Comparison of ENCODE assay signal across 1 cellular context in genomic region chr17:8226536-8227237, GRCh38.
TF ChIP-seq lines count a peak whose summit lies in the region.

No MANE protein-coding gene starts in this region.

TF ChIP-seq in H1, 55 proteins besides CTCF, POLR2A, EP300 and RAD21:
- TF ChIP-seq BRCA1 (IDR thresholded peaks at IDR 0.05; ENCODE audit: low read depth, low read length) (0 out of 2 replicates have a peak, but pooled peaks have one; percentile 3), ASH2L (IDR thresholded peaks at IDR 0.05; ENCODE audit: low read length) (peak; percentile 98), SP1 (IDR thresholded peaks at IDR 0.05; ENCODE audit: low read depth, low read length) (no peak), E2F6 (IDR thresholded peaks at IDR 0.05) (no peak), JUND (IDR thresholded peaks at IDR 0.05; ENCODE audit: low read length) (no peak), SP4 (IDR thresholded peaks at IDR 0.05; ENCODE audit: low read length) (peak; percentile 69; the same call in 1 of the 2 replicates), SRF (IDR thresholded peaks at IDR 0.05; ENCODE audit: low read depth, low read length) (no peak), CREB1 (IDR thresholded peaks at IDR 0.05) (0 out of 2 replicates have a peak, but pooled peaks have one; percentile 25), POU5F1 (IDR thresholded peaks at IDR 0.05; ENCODE audit: low read depth, low read length) (peak; percentile 68; the same call in 1 of the 2 replicates), TEAD4 (IDR thresholded peaks at IDR 0.05; ENCODE audit: low read depth, low read length) (0 out of 2 replicates have a peak, but pooled peaks have one; percentile 15), POLR2AphosphoS5 (IDR thresholded peaks at IDR 0.05; ENCODE audit: low read depth, low read length) (peak; percentile 70), BACH1 (IDR thresholded peaks at IDR 0.05; ENCODE audit: low read length) (0 out of 2 replicates have a peak, but pooled peaks have one; percentile 11), ATF3 (IDR thresholded peaks at IDR 0.05; ENCODE audit: insufficient read depth, low read depth, low read length) (no peak), SIRT6 (IDR thresholded peaks at IDR 0.05; ENCODE audit: low read length) (no peak), ZNF274 (IDR thresholded peaks at IDR 0.05; ENCODE audit: borderline replicate concordance, extremely low read depth, low read length) (no peak), SIN3A (conservative IDR thresholded peaks at IDR 0.05 in 1 of 2, IDR thresholded peaks at IDR 0.05 in 1 of 2; ENCODE audit: low read depth in 1 of 2, low read length in 2 of 2) (no peak; a peak in 1 of 4 replicates), BCL11A (IDR thresholded peaks at IDR 0.05; ENCODE audit: low read depth in 2 of 2, low read length in 2 of 2) (no peak), CEBPB (IDR thresholded peaks at IDR 0.05; ENCODE audit: low read depth, low read length) (no peak), SIX5 (IDR thresholded peaks at IDR 0.05; ENCODE audit: low read depth, low read length) (no peak), HDAC6 (IDR thresholded peaks at IDR 0.05; ENCODE audit: low read depth, low read length) (no peak), MAFK (IDR thresholded peaks at IDR 0.05; ENCODE audit: low read depth, low read length) (peak; percentile 53; the same call in 1 of the 2 replicates), CHD7 (IDR thresholded peaks at IDR 0.05; ENCODE audit: insufficient replicate concordance, low read length) (no peak), ATF2 (IDR thresholded peaks at IDR 0.05; ENCODE audit: low read length) (peak; percentile 63; the same call in 1 of the 2 replicates), NRF1 (IDR thresholded peaks at IDR 0.05; ENCODE audit: low read depth, low read length) (peak; percentile 35; the same call in 1 of the 2 replicates), NANOG (IDR thresholded peaks at IDR 0.05; ENCODE audit: insufficient read depth, low read depth, low read length, poor library complexity, severe bottlenecking) (no peak), YY1 (IDR thresholded peaks at IDR 0.05; ENCODE audit: low read depth, low read length) (0 out of 2 replicates have a peak, but pooled peaks have one; percentile 15), SUZ12 (IDR thresholded peaks at IDR 0.05; ENCODE audit: low read length) (no peak), RBBP5 (IDR thresholded peaks at IDR 0.05; ENCODE audit: borderline replicate concordance, low read depth, low read length) (peak; percentile 95), TBP (IDR thresholded peaks at IDR 0.05; ENCODE audit: low read depth, low read length) (peak; percentile 97), JUN (IDR thresholded peaks at IDR 0.05; ENCODE audit: low read depth, low read length) (no peak)
